In the genomic region with DNA sequence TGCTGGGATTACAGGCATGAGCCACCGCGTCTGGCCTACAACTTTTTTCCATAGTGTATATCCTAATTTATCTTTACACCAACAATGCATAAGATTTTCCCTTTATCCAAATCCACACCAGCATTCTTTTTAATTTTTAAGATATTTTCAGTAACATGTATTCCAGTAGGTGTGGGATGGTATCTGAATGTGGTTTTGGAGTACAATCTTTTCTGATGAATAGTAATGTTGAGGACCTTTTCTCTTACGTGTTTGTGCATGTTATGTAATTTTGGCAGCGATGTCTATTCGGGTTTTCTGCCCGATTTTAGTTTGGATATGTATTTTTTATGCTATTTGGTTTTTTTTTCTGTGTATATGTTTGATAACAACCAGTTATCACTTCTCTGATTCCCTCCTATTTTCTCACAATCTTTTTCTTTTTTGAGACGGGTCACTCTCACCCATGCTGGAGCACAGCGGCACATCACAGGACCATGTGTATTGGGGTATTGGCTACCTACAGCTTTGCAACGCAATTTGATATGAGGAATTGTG, we compare ENCODE assay signal across 11 cellular contexts.
DNase-seq lines count a peak whose midpoint lies in the region; ATAC-seq and TF ChIP-seq lines count a peak whose summit lies in the region.
"Had no signal": no experiment of that assay in that cellular context is flagged by ENCODE, and none has a peak within 500 bp of the region (broad histone marks: within the 10 kb centered on the region; RNA-seq: fewer than 3 reads in every experiment).

No MANE protein-coding gene starts in this region.

- H3K4me1 ChIP-seq in HUES48 (ENCODE audit: control insufficient read depth, insufficient read depth, low read length), result peaks cover 9% of the 10 kb centered on the region; the same call in 1 of the 2 replicates

- H3K4me1 Mint-ChIP-seq in CD14-positive monocyte, result peaks cover 37% of the 10 kb centered on the region
- H3K4me1 Mint-ChIP-seq in activated naive CD8-positive, alpha-beta T cell (ENCODE audit: low read depth), result peaks cover 50% of the 10 kb centered on the region
- peaks cover 29 to 64% (median 44%) of the 10 kb centered on the region in 3 donors for H3K4me1 Mint-ChIP-seq in naive B cell

- peak overlapping the region in 4 of 7 donors; percentile 10 to 65 (median 18) for H3K27ac Mint-ChIP-seq in CD14-positive monocyte
- H3K27ac Mint-ChIP-seq in activated naive CD8-positive, alpha-beta T cell, result no peak overlapping the region
- H3K27ac Mint-ChIP-seq in naive B cell, result peak overlapping the region in 3 of 6 donors; percentile 34 to 59 (median 38)

- no peak for TF ChIP-seq CTCF in CD14-positive monocyte (IDR thresholded peaks at IDR 0.05)

- ATAC-seq in naive B cell (ENCODE audit: low read depth in 2 of 2) (no peak), GM19351 (IDR thresholded peaks at IDR 0.05; ENCODE audit: unreplicated experiment) (no peak), GM18867 (IDR thresholded peaks at IDR 0.05; ENCODE audit: unreplicated experiment) (no peak)
- ATAC-seq: Right ventricle myocardium inferior had no signal

- 0 out of 2 replicates have a peak overlapping the region, but pooled peaks have one; percentile 3 for H3K4me3 ChIP-seq in HUES48 (ENCODE audit: low read depth, low read length)

- H3K36me3 ChIP-seq in HUES48 (ENCODE audit: control insufficient read depth, insufficient read depth, low read length), result peaks cover 12% of the 10 kb centered on the region

- no peak overlapping the region for H3K9ac ChIP-seq in HUES48 (ENCODE audit: low read depth, low read length)

- no peaks in the 10 kb centered on the region for H3K27me3 Mint-ChIP-seq in CD14-positive monocyte (ENCODE audit: low read depth in 3 of 3)
- H3K27me3 Mint-ChIP-seq in activated naive CD8-positive, alpha-beta T cell, result no peaks in the 10 kb centered on the region
- H3K27me3 Mint-ChIP-seq in naive B cell, result no peaks in the 10 kb centered on the region

- H3K27me3 ChIP-seq in HUES48 (ENCODE audit: control insufficient read depth, insufficient read depth, low read length), result no peaks in the 10 kb centered on the region

- no peaks in the 10 kb centered on the region for H3K9me3 ChIP-seq in HUES48 (ENCODE audit: control insufficient read depth, insufficient read depth, low read length)

- H3K4me3 Mint-ChIP-seq in CD14-positive monocyte (no peak overlapping the region), naive B cell (peak overlapping the region; percentile 45 to 99 (median 95))
- H3K4me3 Mint-ChIP-seq in activated naive CD8-positive, alpha-beta T cell, result peak overlapping the region; percentile 93

- peaks cover 22 to 32% of the 10 kb centered on the region in 2 donors for H3K36me3 Mint-ChIP-seq in CD14-positive monocyte
- peaks cover 2% of the 10 kb centered on the region for H3K36me3 Mint-ChIP-seq in activated naive CD8-positive, alpha-beta T cell
- H3K36me3 Mint-ChIP-seq in naive B cell, result peaks cover 0 to 7% of the 10 kb centered on the region in 2 donors

- no peak overlapping the region for H3K27ac ChIP-seq in HUES48 (ENCODE audit: low read depth, low read length)

- no peak for DNase-seq in CD14-positive monocyte (ENCODE audit: low spot score)
- no peak for DNase-seq in naive B cell
- DNase-seq in NCI-H226, result no peak
- no peak for DNase-seq in DMS 273 (lab: John Stamatoyannopoulos, UW; ENCODE audit: unreplicated experiment)
- DNase-seq: effector memory CD4-positive, alpha-beta T cell; NCI-H1105 treated with DMSO at 0.1 percent for 48 hours had no signal

- H3K9me3 Mint-ChIP-seq in CD14-positive monocyte, result no peaks in the 10 kb centered on the region
- H3K9me3 Mint-ChIP-seq in activated naive CD8-positive, alpha-beta T cell (ENCODE audit: low read depth), result no peaks in the 10 kb centered on the region
- no peaks in the 10 kb centered on the region for H3K9me3 Mint-ChIP-seq in naive B cell

- intact Hi-C loops in CD14-positive monocyte (cut with micrococcal nuclease), result loop anchor here in 1 of 2 donors (5.0 kb wide), 1 partner anchor 88 kb away; no protein-coding TSS in a partner anchor

Comparison
In these comparisons a context has a peak if more than half of its experiments do, and no peak if none do; other contexts are left out.
1. H3K4me3 Mint-ChIP-seq: peak in activated naive CD8-positive, alpha-beta T cell (single experiment) and naive B cell (8 of 8); none in CD14-positive monocyte (0 of 2).